ENCODE assay signal across 1 cellular context in genomic region chrX:150547511-150548115, GRCh38.
TF ChIP-seq lines count a peak whose summit lies in the region.

No MANE protein-coding gene starts in this region.

TF ChIP-seq in K562, 482 proteins besides CTCF, POLR2A, EP300 and RAD21 (continued from another document and continues in another):
- TF ChIP-seq CHD7 (IDR thresholded peaks at IDR 0.05; ENCODE audit: low read depth, low read length), result no peak
- peak; percentile 93 for TF ChIP-seq L3MBTL2 (IDR thresholded peaks at IDR 0.05)
- TF ChIP-seq SOX6 (IDR thresholded peaks at IDR 0.05), result no peak
- TF ChIP-seq MYC (IDR thresholded peaks at IDR 0.05; ENCODE audit: low read depth, low read length), result no peak
- no peak for TF ChIP-seq MYC (CRISPR knock-in tag; IDR thresholded peaks at IDR 0.05; ENCODE audit: borderline replicate concordance, low read depth)
- no peak for TF ChIP-seq ZNF644 (tag; IDR thresholded peaks at IDR 0.05; ENCODE audit: low read depth)
- TF ChIP-seq CBX3 (IDR thresholded peaks at IDR 0.05; ENCODE audit: borderline replicate concordance in 1 of 2, low read length in 2 of 2), result no peak; a peak in 1 of 3 replicates
- peak; percentile 61 for TF ChIP-seq MAX (CRISPR knock-in tag; IDR thresholded peaks at IDR 0.05)
- TF ChIP-seq PRMT5 (CRISPR knock-in tag; IDR thresholded peaks at IDR 0.05), result no peak
- no peak for TF ChIP-seq NFIX (CRISPR knock-in tag; IDR thresholded peaks at IDR 0.05; ENCODE audit: low read depth)
- no peak for TF ChIP-seq TEAD4 (IDR thresholded peaks at IDR 0.05; ENCODE audit: low read length)
- no peak for TF ChIP-seq TEAD4 (CRISPR knock-in tag; IDR thresholded peaks at IDR 0.05; ENCODE audit: borderline replicate concordance)
- no peak for TF ChIP-seq ASH1L (IDR thresholded peaks at IDR 0.05; ENCODE audit: borderline replicate concordance, low read depth, partially characterized antibody)
- no peak for TF ChIP-seq NBN (IDR thresholded peaks at IDR 0.05; ENCODE audit: low read depth)
- no peak for TF ChIP-seq CEBPG (CRISPR knock-in tag; IDR thresholded peaks at IDR 0.05)
- no peak for TF ChIP-seq CEBPG (tag; conservative IDR thresholded peaks at IDR 0.05 in 1 of 2, IDR thresholded peaks at IDR 0.05 in 1 of 2)
- TF ChIP-seq STAG1 (CRISPR knock-in tag; IDR thresholded peaks at IDR 0.05; ENCODE audit: borderline replicate concordance), result no peak
- no peak for TF ChIP-seq ZBTB26 (CRISPR knock-in tag; IDR thresholded peaks at IDR 0.05)
- no peak for TF ChIP-seq CTCFL (IDR thresholded peaks at IDR 0.05; ENCODE audit: borderline replicate concordance, insufficient read depth, low read depth, low read length, poor library complexity, severe bottlenecking)
- TF ChIP-seq GTF3C2 (IDR thresholded peaks at IDR 0.05; ENCODE audit: borderline replicate concordance, extremely low read depth, insufficient read length), result no peak
- TF ChIP-seq RAD51 (IDR thresholded peaks at IDR 0.05; ENCODE audit: borderline replicate concordance, low read depth), result peak; percentile 84
- no peak for TF ChIP-seq SNIP1 (IDR thresholded peaks at IDR 0.05; ENCODE audit: low read depth)
- TF ChIP-seq GABPB2 (CRISPR knock-in tag; conservative IDR thresholded peaks at IDR 0.05), result no peak
- no peak for TF ChIP-seq NCOA6 (IDR thresholded peaks at IDR 0.05)
- peak; percentile 38 to 72 for TF ChIP-seq E2F6 (IDR thresholded peaks at IDR 0.05; ENCODE audit: borderline replicate concordance in 1 of 2, extremely low read depth in 1 of 2, insufficient read depth in 1 of 2, insufficient read length in 1 of 2, low read depth in 1 of 2, low read length in 1 of 2, poor library complexity in 1 of 2, severe bottlenecking in 1 of 2)
- TF ChIP-seq ZFX (CRISPR knock-in tag; IDR thresholded peaks at IDR 0.05), result peak; percentile 30; the same call in 1 of the 2 replicates
- no peak for TF ChIP-seq CEBPZ (IDR thresholded peaks at IDR 0.05; ENCODE audit: borderline replicate concordance, low read depth, low read length)
- peak; percentile 70 for TF ChIP-seq EGR1 (conservative IDR thresholded peaks at IDR 0.05)
- peak; percentile 95 for TF ChIP-seq USF2 (CRISPR knock-in tag; IDR thresholded peaks at IDR 0.05)
- TF ChIP-seq EZH2 (IDR thresholded peaks at IDR 0.05; ENCODE audit: borderline replicate concordance, low read depth, low read length), result no peak
- no peak for TF ChIP-seq SIX5 (IDR thresholded peaks at IDR 0.05; ENCODE audit: borderline replicate concordance in 1 of 2, insufficient read depth in 1 of 2, low read depth in 1 of 2, low read length in 2 of 2)
- TF ChIP-seq GATA2 (CRISPR knock-in tag; IDR thresholded peaks at IDR 0.05), result no peak
- no peak for TF ChIP-seq RBM15 (IDR thresholded peaks at IDR 0.05; ENCODE audit: insufficient read depth, low read length)
- peak; percentile 39; the same call in 1 of the 2 replicates for TF ChIP-seq CXXC5 (CRISPR knock-in tag; IDR thresholded peaks at IDR 0.05)
